Comparison of ENCODE assay signal across 17 cellular contexts in genomic region chr19:49781394-49781793, GRCh38. TPM values are rescaled to one million over a fixed set of nuclear protein-coding genes. Genes with fewer than 3 reads are reported as not detected.
DNase-seq lines count a peak whose midpoint lies in the region; ATAC-seq, FAIRE-seq and TF ChIP-seq lines count a peak whose summit lies in the region.
"Had no signal": no experiment of that assay in that cellular context is flagged by ENCODE, and none has a peak within 500 bp of the region (broad histone marks: within the 10 kb centered on the region; RNA-seq: fewer than 3 reads in every experiment).

No MANE protein-coding gene starts in this region.

- ATAC-seq in HG03045 (IDR thresholded peaks at IDR 0.05; ENCODE audit: unreplicated experiment), result no peak

- H3K27ac Mint-ChIP-seq in neural progenitor cell, result peak overlapping the region; percentile 80

- no peak overlapping the region for H3K14ac ChIP-seq in H1 (ENCODE audit: insufficient read length)

- no peak for TF ChIP-seq POLR2A in H1 (IDR thresholded peaks at IDR 0.05; ENCODE audit: control extremely low read depth in 1 of 2, low read depth in 2 of 2, low read length in 2 of 2)

- no peaks in the 10 kb centered on the region for H3K27me3 ChIP-seq in BLaER1 treated with 17β-estradiol and CSF1 and Interleukin-3, amounts not matched to agents 10 nM and 100 nM
- H3K27me3 ChIP-seq in H7 (ENCODE audit: control insufficient read depth, insufficient read depth, low read length) (no peaks in the 10 kb centered on the region), H1 (replicated peaks in 1 of 4; ENCODE audit: control insufficient read depth in 3 of 4, extremely low read depth in 1 of 4, insufficient read depth in 3 of 4, low read length in 3 of 4) (no peaks in the 10 kb centered on the region), neural progenitor cell (no peaks in the 10 kb centered on the region)
- H3K27me3 ChIP-seq: BE2C, ovary had no signal

- peaks cover 5 to 44% (median 33%) of the 10 kb centered on the region in 11 experiments; a peak in 17 of 22 replicates for H4K20me1 ChIP-seq in BLaER1 treated with 17β-estradiol and CSF1 and Interleukin-3, amounts not matched to agents 10 nM and 100 nM
- H4K20me1 ChIP-seq in H1 (replicated peaks in 1 of 2; ENCODE audit: control insufficient read depth in 1 of 2, insufficient read depth in 2 of 2, low read length in 2 of 2), result peaks cover 2 to 7% of the 10 kb centered on the region in 2 experiments
- H4K20me1 ChIP-seq in neural progenitor cell (ENCODE audit: low read depth), result peaks cover 5% of the 10 kb centered on the region

- H3K27me3 Mint-ChIP-seq in neural progenitor cell (ENCODE audit: insufficient read depth, low read depth), result no peaks in the 10 kb centered on the region

- no peaks in the 10 kb centered on the region for H3K9me3 Mint-ChIP-seq in neural progenitor cell

- peak overlapping the region in 4 of 11 experiments; percentile 57 to 84 (median 80); a peak in 6 of 22 replicates for H3K4me2 ChIP-seq in BLaER1 treated with 17β-estradiol and CSF1 and Interleukin-3, amounts not matched to agents 10 nM and 100 nM
- H3K4me2 ChIP-seq in H1 (ENCODE audit: insufficient read depth in 1 of 2, low read depth in 2 of 2, low read length in 2 of 2) (no peak overlapping the region), neural progenitor cell (no peak overlapping the region)
- H3K4me2 ChIP-seq: PC-9 had no signal

- H3K23me2 ChIP-seq in H1 (ENCODE audit: low read depth, low read length), result no peaks in the 10 kb centered on the region; the same call in 1 of the 2 replicates

- H3K9me3 ChIP-seq in BLaER1 treated with 17β-estradiol and CSF1 and Interleukin-3, amounts not matched to agents 10 nM and 100 nM (replicated peaks in 1 of 11), result peaks cover 0 to 10% (median 0%) of the 10 kb centered on the region in 11 experiments; a peak in 2 of 22 replicates
- no peaks in the 10 kb centered on the region for H3K9me3 ChIP-seq in H1 (ENCODE audit: insufficient read depth in 2 of 2, low read depth in 1 of 2, low read length in 1 of 2)
- no peaks in the 10 kb centered on the region for H3K9me3 ChIP-seq in neural progenitor cell (ENCODE audit: low read depth)
- H3K9me3 ChIP-seq: BE2C, ovary had no signal

- peaks cover 8 to 44% (median 19%) of the 10 kb centered on the region in 10 experiments; a peak in 18 of 20 replicates for H3K4me1 ChIP-seq in BLaER1 treated with 17β-estradiol and CSF1 and Interleukin-3, amounts not matched to agents 10 nM and 100 nM
- H3K4me1 ChIP-seq in H1 (replicated peaks in 1 of 4; ENCODE audit: control insufficient read depth in 3 of 4, insufficient read depth in 4 of 4, low read length in 3 of 4) (no peaks in the 10 kb centered on the region; a peak in 2 of 7 replicates), neural progenitor cell (no peaks in the 10 kb centered on the region)
- H3K4me1 ChIP-seq: BE2C had no signal

- H2BK120ac ChIP-seq in H1 (replicated peaks; ENCODE audit: low read depth, low read length), result no peak overlapping the region

- peaks cover 13% of the 10 kb centered on the region for H3K4me1 Mint-ChIP-seq in neural progenitor cell

- no peak overlapping the region; the same call in 1 of the 2 replicates for H4K8ac ChIP-seq in H1 (ENCODE audit: extremely low read depth, insufficient read depth, low read length)

- peak overlapping the region in 6 of 11 experiments; percentile 3 to 72 (median 48); a peak in 10 of 22 replicates for H3K27ac ChIP-seq in BLaER1 treated with 17β-estradiol and CSF1 and Interleukin-3, amounts not matched to agents 10 nM and 100 nM
- H3K27ac ChIP-seq in H1 (ENCODE audit: low read depth, low read length) (no peak overlapping the region), neural progenitor cell (no peak overlapping the region)
- H3K27ac ChIP-seq: ovary, PC-9 had no signal

- H3K79me2 ChIP-seq in H1 (ENCODE audit: control insufficient read depth in 1 of 2, insufficient read depth in 2 of 2, low read length in 2 of 2) (no peaks in the 10 kb centered on the region; a peak in 1 of 4 replicates), neural progenitor cell (ENCODE audit: low read depth) (peaks cover 11% of the 10 kb centered on the region)

- H3K9ac ChIP-seq in BLaER1 treated with 17β-estradiol and CSF1 and Interleukin-3, amounts not matched to agents 10 nM and 100 nM, result peak overlapping the region in 4 of 11 experiments; percentile 38 to 65 (median 48); a peak in 6 of 22 replicates
- H3K9ac ChIP-seq in H1 (replicated peaks in 1 of 4; ENCODE audit: extremely low read depth in 1 of 4, low read depth in 3 of 4, low read length in 3 of 4) (no peak overlapping the region), neural progenitor cell (no peak overlapping the region)

- H2BK15ac ChIP-seq in H1 (ENCODE audit: low read length), result no peak overlapping the region

- H3K23ac ChIP-seq in H1 (ENCODE audit: insufficient read length), result no peak overlapping the region

- no peak overlapping the region for H3K4ac ChIP-seq in H1 (replicated peaks; ENCODE audit: insufficient read length, low read depth, low read length)

- no peak overlapping the region for H3K56ac ChIP-seq in H1 (replicated peaks; ENCODE audit: insufficient read length, low read depth, low read length)

- no peak for TF ChIP-seq RAD21 in H1 (IDR thresholded peaks at IDR 0.05 in 1 of 2, conservative IDR thresholded peaks at IDR 0.05 in 1 of 2; ENCODE audit: low read depth in 2 of 2, low read length in 2 of 2)

- POLR2A ChIA-PET in H1 (lab: Charles Lee; ENCODE audit: partially characterized antibody), result interaction anchor here (1.0 to 2.0 kb wide), 2 partner anchors 10 to 90 kb away, joined by 3 to 8 read pairs; no protein-coding TSS in a partner anchor

- H3K36me3 ChIP-seq in BLaER1 treated with 17β-estradiol and CSF1 and Interleukin-3, amounts not matched to agents 10 nM and 100 nM, result peaks cover 43 to 65% (median 47%) of the 10 kb centered on the region in 11 experiments
- H3K36me3 ChIP-seq in H7 (replicated peaks; ENCODE audit: control insufficient read depth, insufficient read depth, low read length) (peaks cover 9% of the 10 kb centered on the region), H1 (ENCODE audit: control insufficient read depth in 2 of 4, insufficient read depth in 4 of 4, low read length in 3 of 4) (peaks cover 2 to 17% (median 10%) of the 10 kb centered on the region in 4 experiments; a peak in 6 of 8 replicates), neural progenitor cell (no peaks in the 10 kb centered on the region)
- H3K36me3 ChIP-seq: ovary had no signal

- peaks cover 18% of the 10 kb centered on the region for H3K36me3 Mint-ChIP-seq in neural progenitor cell

- peaks cover 9% of the 10 kb centered on the region for H3K79me1 ChIP-seq in H1 (ENCODE audit: low read depth, low read length)

- H2BK12ac ChIP-seq in H1 (ENCODE audit: low read depth, low read length), result no peak overlapping the region

- no peak overlapping the region for H2BK20ac ChIP-seq in H1 (ENCODE audit: low read length)

- no peak overlapping the region for H3K18ac ChIP-seq in H1 (ENCODE audit: extremely low read depth, low read length)

- no peak for FAIRE-seq in H1 (lab: Jason Lieb, UNC)
- FAIRE-seq: GM12892 had no signal

- WGBS in H1 (ENCODE audit: extremely low coverage in 1 of 2, insufficient coverage in 1 of 2, insufficient read length in 1 of 2, insufficient replicate concordance in 2 of 2, low coverage in 1 of 2, low lambda C conversion rate in 2 of 2, missing lambda C conversion rate in 1 of 2), 2 experiments, result 89% methylated on average over 7 of the region's 7 CpGs; no CpG with 5 or more reads in 1 of the 2 experiments

- H3K4me3 Mint-ChIP-seq in neural progenitor cell, result no peak overlapping the region

- H4K91ac ChIP-seq in H1 (replicated peaks; ENCODE audit: insufficient read length, low read length), result no peak overlapping the region

- no peak overlapping the region for H3K4me3 ChIP-seq in BLaER1 treated with 17β-estradiol and CSF1 and Interleukin-3, amounts not matched to agents 10 nM and 100 nM
- H3K4me3 ChIP-seq in H7 (ENCODE audit: insufficient read depth, low read depth, low read length) (no peak overlapping the region), H1 (ENCODE audit: extremely low read depth in 1 of 4, insufficient read depth in 2 of 4, low read depth in 3 of 4, low read length in 4 of 4) (no peak overlapping the region), neural progenitor cell (no peak overlapping the region)
- H3K4me3 ChIP-seq: ovary, PC-9 had no signal

- no peak for TF ChIP-seq EP300 in H1 (IDR thresholded peaks at IDR 0.05; ENCODE audit: borderline replicate concordance in 1 of 2, low read depth in 2 of 2, low read length in 2 of 2)

- 0 out of 2 replicates have a peak overlapping the region, but pooled peaks have one; percentile 60 for H2BK5ac ChIP-seq in H1 (ENCODE audit: low read depth, low read length)

- TF ChIP-seq CTCF in H1 (IDR thresholded peaks at IDR 0.05; ENCODE audit: control extremely low read depth in 1 of 3, insufficient read depth in 1 of 3, low read depth in 1 of 3, low read length in 3 of 3) (no peak), neural progenitor cell (IDR thresholded peaks at IDR 0.05) (no peak)

- H3F3A ChIP-seq in neural progenitor cell (ENCODE audit: low read depth), result no peaks in the 10 kb centered on the region

- H2AFZ ChIP-seq in H1 (ENCODE audit: low read length), result no peak overlapping the region
- H2AFZ ChIP-seq in neural progenitor cell (replicated peaks), result no peak overlapping the region
- H2AFZ ChIP-seq: PC-9 had no signal

- no peak overlapping the region for H4K5ac ChIP-seq in H1 (ENCODE audit: insufficient read length, low read depth, low read length)

- H2AK5ac ChIP-seq in H1 (ENCODE audit: low read depth, low read length), result no peak overlapping the region

- DNase-seq in H7 (peak; percentile 58), H1 (ENCODE audit: low read depth in 1 of 2, low spot score in 2 of 2) (no peak), neural progenitor cell (ENCODE audit: low spot score) (no peak), NCI-H1436 (lab: John Stamatoyannopoulos, UW) (no peak), ureter (ENCODE audit: low spot score) (no peak)
- DNase-seq: activated CD4-positive, alpha-beta T cell treated with anti-CD3 and anti-CD28 coated beads, Interleukin-2, amount 50 U/mL, for 4 hours; BE2C; cerebellar nuclear complex; DMS 273 treated with DMSO at 0.1 percent for 48 hours; NCI-H526; ovary; PC-9; stimulated activated CD4-positive, alpha-beta T cell treated with anti-CD3 and anti-CD28 coated beads, Interleukin-4, amount 100 ng/mL, for 1 hour had no signal

- CTCF ChIA-PET in H1 (lab: Charles Lee; ENCODE audit: partially characterized antibody), result interaction anchor here (1.2 to 2.8 kb wide), 3 partner anchors 23 to 63 kb away, joined by 3 to 14 read pairs (median 6); no protein-coding TSS in a partner anchor

RNA-seq across cellular contexts. Expression of gene AP2A1, which starts 14.6 kb away (rescaled TPM):
- 208 and 249 TPM in 2 replicates for total RNA-seq in H7 (2014; rRNA removed; shearing (Covaris generic))
- total RNA-seq in H1 (2021; fragmentation: NEBNext Ultra II Directional; extraction: Animal tissue kit (Norgen Biotek cat#: 25700)), result 105 and 109 TPM in 2 replicates
- polyA plus RNA-seq in H1 (2011; rRNA removed), result 106 and 157 TPM in 2 replicates
- polyA plus RNA-seq in H1 (2011; cell fraction: cytosol; rRNA removed), result 101 TPM
- 148 TPM for polyA plus RNA-seq in H1 (2011; cell fraction: nucleus; rRNA removed)
- polyA plus RNA-seq in H1 (2012, experiment 1 of 2), result 64.9 to 109 TPM (median 104 TPM) in 4 replicates
- 114 TPM for polyA plus RNA-seq in H1 (2012, experiment 2 of 2)
- polyA plus RNA-seq in H1 (2013, experiment 1 of 2), result 58.6 TPM
- polyA plus RNA-seq in H1 (2013, experiment 2 of 2), result 55.8 TPM
- 103 and 108 TPM in 2 replicates for polyA minus RNA-seq in H1 (2011; rRNA and poly(A)+ RNA removed)
- polyA minus RNA-seq in H1 (2011; cell fraction: cytosol; rRNA and poly(A)+ RNA removed), result 101 TPM
- polyA minus RNA-seq in H1 (2011; cell fraction: nucleus; rRNA and poly(A)+ RNA removed), result 76.4 TPM
- total RNA-seq in neural progenitor cell (ENCODE audit: low replicate concordance) (61.6 and 137 TPM in 2 replicates), ureter (66.6 TPM)

RNA-seq across cellular contexts. Expression of gene TSKS, which starts 18.3 kb away (rescaled TPM):
- total RNA-seq in H7 (2014; rRNA removed; shearing (Covaris generic)), result 0.24 and 0.52 TPM in 2 replicates
- total RNA-seq in H1 (2021; fragmentation: NEBNext Ultra II Directional; extraction: Animal tissue kit (Norgen Biotek cat#: 25700)), result not detected in 2 replicates
- 0.21 and 0.24 TPM in 2 replicates for polyA plus RNA-seq in H1 (2011; rRNA removed)
- 0.39 TPM for polyA plus RNA-seq in H1 (2011; cell fraction: cytosol; rRNA removed)
- 0.17 TPM for polyA plus RNA-seq in H1 (2011; cell fraction: nucleus; rRNA removed)
- polyA plus RNA-seq in H1 (2012, experiment 1 of 2), result 0.23 to 0.47 TPM (median 0.25 TPM) in 3 of 4 replicates, not detected in the other
- not detected for polyA plus RNA-seq in H1 (2012, experiment 2 of 2)
- 0.36 TPM for polyA plus RNA-seq in H1 (2013, experiment 1 of 2)
- polyA plus RNA-seq in H1 (2013, experiment 2 of 2), result 0.20 TPM
- polyA minus RNA-seq in H1 (2011; rRNA and poly(A)+ RNA removed), result 0.12 TPM in 1 of 2 replicates, not detected in the other
- not detected for polyA minus RNA-seq in H1 (2011; cell fraction: cytosol; rRNA and poly(A)+ RNA removed)
- polyA minus RNA-seq in H1 (2011; cell fraction: nucleus; rRNA and poly(A)+ RNA removed), result not detected
- total RNA-seq in neural progenitor cell (ENCODE audit: low replicate concordance) (0.37 TPM in 1 of 2 replicates, not detected in the other), ureter (0.44 TPM)
- total RNA-seq: PC-9, temporal lobe had no signal

RNA-seq across cellular contexts. Expression of gene FUZ, which starts 31.7 kb away (rescaled TPM):
- total RNA-seq in H7 (2014; rRNA removed; shearing (Covaris generic)), result 48.5 and 49.5 TPM in 2 replicates
- 33.9 and 34.1 TPM in 2 replicates for total RNA-seq in H1 (2021; fragmentation: NEBNext Ultra II Directional; extraction: Animal tissue kit (Norgen Biotek cat#: 25700))
- 28.4 and 43.8 TPM in 2 replicates for polyA plus RNA-seq in H1 (2011; rRNA removed)
- 43.8 TPM for polyA plus RNA-seq in H1 (2011; cell fraction: cytosol; rRNA removed)
- polyA plus RNA-seq in H1 (2011; cell fraction: nucleus; rRNA removed), result 52.1 TPM
- 32.0 to 45.8 TPM (median 39.3 TPM) in 4 replicates for polyA plus RNA-seq in H1 (2012, experiment 1 of 2)
- 54.2 TPM for polyA plus RNA-seq in H1 (2012, experiment 2 of 2)
- 17.6 TPM for polyA plus RNA-seq in H1 (2013, experiment 1 of 2)
- 17.2 TPM for polyA plus RNA-seq in H1 (2013, experiment 2 of 2)
- 13.3 and 17.7 TPM in 2 replicates for polyA minus RNA-seq in H1 (2011; rRNA and poly(A)+ RNA removed)
- polyA minus RNA-seq in H1 (2011; cell fraction: cytosol; rRNA and poly(A)+ RNA removed), result 18.9 TPM
- 19.4 TPM for polyA minus RNA-seq in H1 (2011; cell fraction: nucleus; rRNA and poly(A)+ RNA removed)
- total RNA-seq in neural progenitor cell (ENCODE audit: low replicate concordance) (24.6 and 37.8 TPM in 2 replicates), ureter (13.0 TPM)

RNA-seq across cellular contexts. Expression of gene MED25, which starts 36.7 kb away (rescaled TPM):
- total RNA-seq in H7 (2014; rRNA removed; shearing (Covaris generic)), result 49.3 and 53.5 TPM in 2 replicates
- 71.4 and 73.9 TPM in 2 replicates for total RNA-seq in H1 (2021; fragmentation: NEBNext Ultra II Directional; extraction: Animal tissue kit (Norgen Biotek cat#: 25700))
- 21.6 and 40.4 TPM in 2 replicates for polyA plus RNA-seq in H1 (2011; rRNA removed)
- 21.8 TPM for polyA plus RNA-seq in H1 (2011; cell fraction: cytosol; rRNA removed)
- polyA plus RNA-seq in H1 (2011; cell fraction: nucleus; rRNA removed), result 81.4 TPM
- 52.6 to 80.3 TPM (median 65.6 TPM) in 4 replicates for polyA plus RNA-seq in H1 (2012, experiment 1 of 2)
- 50.2 TPM for polyA plus RNA-seq in H1 (2012, experiment 2 of 2)
- polyA plus RNA-seq in H1 (2013, experiment 1 of 2), result 42.3 TPM
- polyA plus RNA-seq in H1 (2013, experiment 2 of 2), result 40.4 TPM
- 28.0 and 50.4 TPM in 2 replicates for polyA minus RNA-seq in H1 (2011; rRNA and poly(A)+ RNA removed)
- polyA minus RNA-seq in H1 (2011; cell fraction: cytosol; rRNA and poly(A)+ RNA removed), result 34.3 TPM
- polyA minus RNA-seq in H1 (2011; cell fraction: nucleus; rRNA and poly(A)+ RNA removed), result 41.3 TPM
- 44.9 and 54.1 TPM in 2 replicates for total RNA-seq in neural progenitor cell (ENCODE audit: low replicate concordance)
- total RNA-seq in ureter, result 42.2 TPM

Comparison
In these comparisons a context has a peak if more than half of its experiments do, and no peak if none do; other contexts are left out.
1. H3K27ac ChIP-seq: peak in BLaER1 treated with 17β-estradiol and CSF1 and Interleukin-3, amounts not matched to agents 10 nM and 100 nM (6 of 11); none in H1 (single experiment) and neural progenitor cell (single experiment).